24 cellular contexts compared by ENCODE assay signal in the genomic region with DNA sequence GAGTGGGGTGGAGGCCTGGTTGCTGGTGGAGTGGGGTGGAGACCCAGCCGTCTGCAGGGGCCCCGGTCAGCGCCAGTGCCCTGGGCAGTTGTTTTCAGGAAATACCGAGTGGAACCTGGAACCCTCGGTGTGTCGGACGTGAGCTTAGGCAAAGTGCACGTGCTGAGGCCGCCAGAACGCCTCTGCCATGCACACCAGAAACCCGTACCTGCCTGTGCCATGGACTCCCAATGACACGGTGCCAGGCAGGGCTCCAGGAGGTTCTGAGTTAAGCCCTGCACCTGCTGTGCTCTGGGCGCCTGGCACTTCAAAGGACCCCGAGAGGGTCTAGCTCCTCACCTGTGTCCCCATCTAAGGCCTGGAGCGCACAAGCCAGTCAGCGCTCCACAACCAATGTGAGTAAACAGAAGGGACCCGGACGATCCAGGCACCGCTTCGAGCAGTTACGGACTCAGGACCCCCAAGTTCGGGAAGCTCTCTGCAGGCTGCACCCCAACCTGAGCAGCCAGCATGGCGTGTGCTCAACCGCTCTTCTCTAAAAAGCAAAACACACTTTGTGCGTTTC. TPM values are rescaled to one million over a fixed set of nuclear protein-coding genes. Genes with fewer than 3 reads are reported as not detected.
A peak's percentile ranks its signal among the peaks of the same experiment; 100 is the strongest.
DNase-seq lines count a peak whose midpoint lies in the region; ATAC-seq and TF ChIP-seq lines count a peak whose summit lies in the region.
"Had no signal": no experiment of that assay in that cellular context is flagged by ENCODE, and none has a peak within 500 bp of the region (broad histone marks: within the 10 kb centered on the region; RNA-seq: fewer than 3 reads in every experiment).

No MANE protein-coding gene starts in this region.

- no peak overlapping the region for H3K4me3 Mint-ChIP-seq in HFFc6
- H3K4me3 Mint-ChIP-seq: nephron had no signal

- no peaks in the 10 kb centered on the region for H3K9me3 Mint-ChIP-seq in HFFc6
- H3K9me3 Mint-ChIP-seq: activated T-helper 2 cell treated with anti-CD3 and anti-CD28 coated beads, Interferon-gamma antibody, Interleukin-2, Interleukin-4, amounts not matched to agents 10 μg/mL and 5 μg/mL and 100 μg/mL, durations not matched to agents 14 hours and 24 hours and 36 hours; nephron had no signal

- H3K27me3 ChIP-seq in right lobe of liver (no peaks in the 10 kb centered on the region), spleen (replicated peaks in 1 of 7) (no peaks in the 10 kb centered on the region)
- H3K27me3 ChIP-seq: tibial artery had no signal

- H3K27ac Mint-ChIP-seq in HFFc6 = no peak overlapping the region
- H3K27ac Mint-ChIP-seq: activated T-helper 2 cell treated with anti-CD3 and anti-CD28 coated beads, Interferon-gamma antibody, Interleukin-2, Interleukin-4, amounts not matched to agents 10 μg/mL and 5 μg/mL and 100 μg/mL, durations not matched to agents 14 hours and 24 hours and 36 hours; nephron had no signal

- peaks cover 3% of the 10 kb centered on the region; the same call in 1 of the 2 replicates for H3K36me3 Mint-ChIP-seq in HFFc6 (ENCODE audit: low read depth)

- H3K9me3 ChIP-seq in right lobe of liver (no peaks in the 10 kb centered on the region), spleen (no peaks in the 10 kb centered on the region)
- H3K9me3 ChIP-seq: tibial artery had no signal

- peak in 2 of 4 donors; percentile 0 to 1 for ATAC-seq in right lobe of liver

- H3K27ac ChIP-seq in angular gyrus (ENCODE audit: low read depth, low read length) = peak overlapping the region; percentile 34
- peak overlapping the region; percentile 62 to 96 (median 91) for H3K27ac ChIP-seq in right lobe of liver
- peak overlapping the region in 2 of 8 donors; percentile 63 to 72 for H3K27ac ChIP-seq in spleen
- H3K27ac ChIP-seq: 22Rv1, tibial artery had no signal

- intact Hi-C loops in right lobe of liver (cut with DNase I) (no loop called here), spleen (cut with DNase I; ENCODE audit: low total_unique reads) (no loop called here)

- peak; percentile 21 for DNase-seq in activated CD4-positive, CD25-positive, alpha-beta regulatory T cell treated with anti-CD3 and anti-CD28 coated beads, Interleukin-2, amount 50 U/mL, for 72 hours
- no peak for DNase-seq in activated CD4-positive, CD25-positive, alpha-beta regulatory T cell (lab: John Stamatoyannopoulos, UW)
- DNase-seq in right lobe of liver (peak in 1 of 3 donors; percentile 60), spleen (peak; percentile 64), NCI-H345 (lab: John Stamatoyannopoulos, UW) (no peak), cerebellar nuclear complex (lab: John Stamatoyannopoulos, UW) (no peak), HFFc6 (no peak)
- DNase-seq: activated CD4-positive, alpha-beta T cell treated with anti-CD3 and anti-CD28 coated beads for 1 hour; cortex of kidney; GF-D8; KG1; midbrain; NCI-H146; NCI-H2171; NCI-H69; RPMI8226; stimulated activated CD4-positive, alpha-beta T cell treated with anti-CD3 and anti-CD28 coated beads, Interleukin-2, amount 100 ng/mL, for 24 hours; stimulated activated naive CD4-positive, alpha-beta T cell had no signal

- H3K27me3 Mint-ChIP-seq in HFFc6 (ENCODE audit: insufficient read depth) = no peaks in the 10 kb centered on the region

- H3K4me1 Mint-ChIP-seq in HFFc6 (ENCODE audit: low read depth) = no peaks in the 10 kb centered on the region

- TF ChIP-seq CTCF in right lobe of liver (IDR thresholded peaks at IDR 0.05) (no peak), spleen (IDR thresholded peaks at IDR 0.05 in 8 of 11, conservative IDR thresholded peaks at IDR 0.05 in 3 of 11) (no peak), HFFc6 (IDR thresholded peaks at IDR 0.05) (no peak)

- peak overlapping the region in 1 of 3 donors; percentile 25 for H3K4me3 ChIP-seq in right lobe of liver
- no peak overlapping the region for H3K4me3 ChIP-seq in spleen
- H3K4me3 ChIP-seq: skin epidermis, tibial artery had no signal

- WGBS in right lobe of liver (ENCODE audit: insufficient coverage, low coverage, low lambda C conversion rate, missing lambda C conversion rate) = 52% methylated on average over 5 of the region's 25 CpGs
- WGBS in spleen, 5 donors = 90 to 95% (median 93%) methylated on average over 11 to 25 of the region's 25 CpGs

- H3K4me1 ChIP-seq in right lobe of liver (peaks cover 0 to 60% (median 32%) of the 10 kb centered on the region in 4 donors), spleen (peaks cover 5 to 71% (median 43%) of the 10 kb centered on the region in 6 donors)

- peaks cover 0 to 24% (median 9%) of the 10 kb centered on the region in 4 donors for H3K36me3 ChIP-seq in right lobe of liver
- H3K36me3 ChIP-seq in spleen = peaks cover 0 to 81% (median 35%) of the 10 kb centered on the region in 6 donors

- TF ChIP-seq POLR2A in right lobe of liver (IDR thresholded peaks at IDR 0.05) = no peak
- TF ChIP-seq POLR2A in spleen (IDR thresholded peaks at IDR 0.05) = no peak

RNA-seq across cellular contexts. Expression of gene TOLLIP, which starts 12.3 kb away (rescaled TPM):
- 100 to 1,000 TPM in 1 of 6 experiments, 10 to 100 TPM in 5; 68.3 to 103 (median 88.0) TPM for total RNA-seq in right lobe of liver
- 10 to 100 TPM; 44.3 to 67.4 (median 59.8) TPM for total RNA-seq in spleen
- 10 to 100 TPM; 16.1 to 35.8 (median 18.7) TPM for polyA plus RNA-seq in spleen
- total RNA-seq in HFFc6 (2021; fragmentation: NEBNext Ultra II Directional; extraction: Animal tissue kit (Norgen Biotek cat#: 25700)) = 10 to 100 TPM; 41.4 to 53.6 (median 49.0) TPM

Comparison
In these comparisons a context has a peak if more than half of its experiments do, and no peak if none do; other contexts are left out.
1. DNase-seq: peak in activated CD4-positive, CD25-positive, alpha-beta regulatory T cell treated with anti-CD3 and anti-CD28 coated beads, Interleukin-2, amount 50 U/mL, for 72 hours (single experiment) and spleen (single experiment); none in activated CD4-positive, CD25-positive, alpha-beta regulatory T cell (0 of 4), NCI-H345 (single experiment), cerebellar nuclear complex (0 of 2) and HFFc6 (single experiment).